ENCODE assay signal across 2 cellular contexts in genomic region chr7:143360788-143361551, GRCh38.
TF ChIP-seq lines count a peak whose summit lies in the region.

No MANE protein-coding gene starts in this region.

TF ChIP-seq in GM23338, 12 proteins besides CTCF, POLR2A, EP300 and RAD21 (continued from another document):
- TF ChIP-seq, protein P1, sequence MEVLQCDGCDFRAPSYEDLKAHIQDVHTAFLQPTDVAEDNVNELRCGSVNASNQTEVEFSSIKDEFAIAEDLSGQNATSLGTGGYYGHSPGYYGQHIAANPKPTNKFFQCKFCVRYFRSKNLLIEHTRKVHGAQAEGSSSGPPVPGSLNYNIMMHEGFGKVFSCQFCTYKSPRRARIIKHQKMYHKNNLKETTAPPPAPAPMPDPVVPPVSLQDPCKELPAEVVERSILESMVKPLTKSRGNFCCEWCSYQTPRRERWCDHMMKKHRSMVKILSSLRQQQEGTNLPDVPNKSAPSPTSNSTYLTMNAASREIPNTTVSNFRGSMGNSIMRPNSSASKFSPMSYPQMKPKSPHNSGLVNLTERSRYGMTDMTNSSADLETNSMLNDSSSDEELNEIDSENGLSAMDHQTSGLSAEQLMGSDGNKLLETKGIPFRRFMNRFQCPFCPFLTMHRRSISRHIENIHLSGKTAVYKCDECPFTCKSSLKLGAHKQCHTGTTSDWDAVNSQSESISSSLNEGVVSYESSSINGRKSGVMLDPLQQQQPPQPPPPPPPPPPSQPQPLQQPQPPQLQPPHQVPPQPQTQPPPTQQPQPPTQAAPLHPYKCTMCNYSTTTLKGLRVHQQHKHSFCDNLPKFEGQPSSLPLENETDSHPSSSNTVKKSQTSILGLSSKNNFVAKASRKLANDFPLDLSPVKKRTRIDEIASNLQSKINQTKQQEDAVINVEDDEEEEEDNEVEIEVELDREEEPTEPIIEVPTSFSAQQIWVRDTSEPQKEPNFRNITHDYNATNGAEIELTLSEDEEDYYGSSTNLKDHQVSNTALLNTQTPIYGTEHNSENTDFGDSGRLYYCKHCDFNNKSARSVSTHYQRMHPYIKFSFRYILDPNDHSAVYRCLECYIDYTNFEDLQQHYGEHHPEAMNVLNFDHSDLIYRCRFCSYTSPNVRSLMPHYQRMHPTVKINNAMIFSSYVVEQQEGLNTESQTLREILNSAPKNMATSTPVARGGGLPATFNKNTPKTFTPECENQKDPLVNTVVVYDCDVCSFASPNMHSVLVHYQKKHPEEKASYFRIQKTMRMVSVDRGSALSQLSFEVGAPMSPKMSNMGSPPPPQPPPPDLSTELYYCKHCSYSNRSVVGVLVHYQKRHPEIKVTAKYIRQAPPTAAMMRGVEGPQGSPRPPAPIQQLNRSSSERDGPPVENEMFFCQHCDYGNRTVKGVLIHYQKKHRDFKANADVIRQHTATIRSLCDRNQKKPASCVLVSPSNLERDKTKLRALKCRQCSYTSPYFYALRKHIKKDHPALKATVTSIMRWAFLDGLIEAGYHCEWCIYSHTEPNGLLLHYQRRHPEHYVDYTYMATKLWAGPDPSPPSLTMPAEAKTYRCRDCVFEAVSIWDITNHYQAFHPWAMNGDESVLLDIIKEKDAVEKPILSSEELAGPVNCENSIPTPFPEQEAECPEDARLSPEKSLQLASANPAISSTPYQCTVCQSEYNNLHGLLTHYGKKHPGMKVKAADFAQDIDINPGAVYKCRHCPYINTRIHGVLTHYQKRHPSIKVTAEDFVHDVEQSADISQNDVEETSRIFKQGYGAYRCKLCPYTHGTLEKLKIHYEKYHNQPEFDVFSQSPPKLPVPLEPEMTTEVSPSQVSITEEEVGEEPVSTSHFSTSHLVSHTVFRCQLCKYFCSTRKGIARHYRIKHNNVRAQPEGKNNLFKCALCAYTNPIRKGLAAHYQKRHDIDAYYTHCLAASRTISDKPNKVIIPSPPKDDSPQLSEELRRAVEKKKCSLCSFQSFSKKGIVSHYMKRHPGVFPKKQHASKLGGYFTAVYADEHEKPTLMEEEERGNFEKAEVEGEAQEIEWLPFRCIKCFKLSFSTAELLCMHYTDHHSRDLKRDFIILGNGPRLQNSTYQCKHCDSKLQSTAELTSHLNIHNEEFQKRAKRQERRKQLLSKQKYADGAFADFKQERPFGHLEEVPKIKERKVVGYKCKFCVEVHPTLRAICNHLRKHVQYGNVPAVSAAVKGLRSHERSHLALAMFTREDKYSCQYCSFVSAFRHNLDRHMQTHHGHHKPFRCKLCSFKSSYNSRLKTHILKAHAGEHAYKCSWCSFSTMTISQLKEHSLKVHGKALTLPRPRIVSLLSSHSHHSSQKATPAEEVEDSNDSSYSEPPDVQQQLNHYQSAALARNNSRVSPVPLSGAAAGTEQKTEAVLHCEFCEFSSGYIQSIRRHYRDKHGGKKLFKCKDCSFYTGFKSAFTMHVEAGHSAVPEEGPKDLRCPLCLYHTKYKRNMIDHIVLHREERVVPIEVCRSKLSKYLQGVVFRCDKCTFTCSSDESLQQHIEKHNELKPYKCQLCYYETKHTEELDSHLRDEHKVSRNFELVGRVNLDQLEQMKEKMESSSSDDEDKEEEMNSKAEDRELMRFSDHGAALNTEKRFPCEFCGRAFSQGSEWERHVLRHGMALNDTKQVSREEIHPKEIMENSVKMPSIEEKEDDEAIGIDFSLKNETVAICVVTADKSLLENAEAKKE (CRISPR knock-in tag; IDR thresholded peaks at IDR 0.05) = no peak
- no peak for TF ChIP-seq STAT1 (IDR thresholded peaks at IDR 0.05; ENCODE audit: unreplicated experiment)
- TF ChIP-seq JUNB (IDR thresholded peaks at IDR 0.05; ENCODE audit: unreplicated experiment) = no peak
- no peak for TF ChIP-seq EZH2 (IDR thresholded peaks at IDR 0.05; ENCODE audit: low read depth, unreplicated experiment)
- TF ChIP-seq, protein P2, sequence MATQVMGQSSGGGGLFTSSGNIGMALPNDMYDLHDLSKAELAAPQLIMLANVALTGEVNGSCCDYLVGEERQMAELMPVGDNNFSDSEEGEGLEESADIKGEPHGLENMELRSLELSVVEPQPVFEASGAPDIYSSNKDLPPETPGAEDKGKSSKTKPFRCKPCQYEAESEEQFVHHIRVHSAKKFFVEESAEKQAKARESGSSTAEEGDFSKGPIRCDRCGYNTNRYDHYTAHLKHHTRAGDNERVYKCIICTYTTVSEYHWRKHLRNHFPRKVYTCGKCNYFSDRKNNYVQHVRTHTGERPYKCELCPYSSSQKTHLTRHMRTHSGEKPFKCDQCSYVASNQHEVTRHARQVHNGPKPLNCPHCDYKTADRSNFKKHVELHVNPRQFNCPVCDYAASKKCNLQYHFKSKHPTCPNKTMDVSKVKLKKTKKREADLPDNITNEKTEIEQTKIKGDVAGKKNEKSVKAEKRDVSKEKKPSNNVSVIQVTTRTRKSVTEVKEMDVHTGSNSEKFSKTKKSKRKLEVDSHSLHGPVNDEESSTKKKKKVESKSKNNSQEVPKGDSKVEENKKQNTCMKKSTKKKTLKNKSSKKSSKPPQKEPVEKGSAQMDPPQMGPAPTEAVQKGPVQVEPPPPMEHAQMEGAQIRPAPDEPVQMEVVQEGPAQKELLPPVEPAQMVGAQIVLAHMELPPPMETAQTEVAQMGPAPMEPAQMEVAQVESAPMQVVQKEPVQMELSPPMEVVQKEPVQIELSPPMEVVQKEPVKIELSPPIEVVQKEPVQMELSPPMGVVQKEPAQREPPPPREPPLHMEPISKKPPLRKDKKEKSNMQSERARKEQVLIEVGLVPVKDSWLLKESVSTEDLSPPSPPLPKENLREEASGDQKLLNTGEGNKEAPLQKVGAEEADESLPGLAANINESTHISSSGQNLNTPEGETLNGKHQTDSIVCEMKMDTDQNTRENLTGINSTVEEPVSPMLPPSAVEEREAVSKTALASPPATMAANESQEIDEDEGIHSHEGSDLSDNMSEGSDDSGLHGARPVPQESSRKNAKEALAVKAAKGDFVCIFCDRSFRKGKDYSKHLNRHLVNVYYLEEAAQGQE (IDR thresholded peaks at IDR 0.05; ENCODE audit: unreplicated experiment) = no peak
- no peak for TF ChIP-seq EZH2phosphoT487 (IDR thresholded peaks at IDR 0.05; ENCODE audit: unreplicated experiment)
- TF ChIP-seq, protein P3, sequence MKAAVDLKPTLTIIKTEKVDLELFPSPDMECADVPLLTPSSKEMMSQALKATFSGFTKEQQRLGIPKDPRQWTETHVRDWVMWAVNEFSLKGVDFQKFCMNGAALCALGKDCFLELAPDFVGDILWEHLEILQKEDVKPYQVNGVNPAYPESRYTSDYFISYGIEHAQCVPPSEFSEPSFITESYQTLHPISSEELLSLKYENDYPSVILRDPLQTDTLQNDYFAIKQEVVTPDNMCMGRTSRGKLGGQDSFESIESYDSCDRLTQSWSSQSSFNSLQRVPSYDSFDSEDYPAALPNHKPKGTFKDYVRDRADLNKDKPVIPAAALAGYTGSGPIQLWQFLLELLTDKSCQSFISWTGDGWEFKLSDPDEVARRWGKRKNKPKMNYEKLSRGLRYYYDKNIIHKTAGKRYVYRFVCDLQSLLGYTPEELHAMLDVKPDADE (IDR thresholded peaks at IDR 0.05) = no peak
- no peak for TF ChIP-seq POLR2AphosphoS5 (IDR thresholded peaks at IDR 0.05; ENCODE audit: low read depth)
- no peak for TF ChIP-seq ZNF114 (CRISPR knock-in tag; IDR thresholded peaks at IDR 0.05)
- no peak for TF ChIP-seq ZNF331 (CRISPR knock-in tag; IDR thresholded peaks at IDR 0.05; ENCODE audit: low read depth)

TF ChIP-seq in neural cell, 6 proteins besides CTCF, POLR2A, EP300 and RAD21 (continued from another document):
- TF ChIP-seq MXI1 (conservative IDR thresholded peaks at IDR 0.05; ENCODE audit: poor library complexity, severe bottlenecking) = no peak
- TF ChIP-seq SMC3 (conservative IDR thresholded peaks at IDR 0.05; ENCODE audit: poor library complexity) = no peak
- peak; percentile 40 for TF ChIP-seq POLR2AphosphoS5 (IDR thresholded peaks at IDR 0.05)
